ENCODE assay signal across 15 cellular contexts in the genomic region with DNA sequence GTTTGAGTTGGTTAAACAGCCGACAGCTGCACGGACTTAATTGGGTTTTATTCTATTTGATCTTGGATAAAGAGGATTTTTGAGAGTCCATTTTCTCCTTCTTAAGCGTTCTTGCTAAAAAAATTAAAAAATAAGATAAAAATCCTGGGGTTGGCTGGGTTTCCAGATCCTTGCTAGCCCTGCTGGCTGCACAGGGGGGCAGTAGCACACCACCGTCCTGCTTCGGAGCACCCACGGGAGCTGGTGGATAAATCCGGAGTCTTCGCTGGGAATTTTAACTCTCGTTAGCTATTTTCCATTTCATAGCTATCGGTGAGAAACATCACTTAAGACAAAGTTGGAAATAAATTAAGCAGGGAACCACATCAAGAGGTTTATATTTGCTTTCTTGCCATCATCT.
DNase-seq lines count a peak whose midpoint lies in the region; ATAC-seq, FAIRE-seq and TF ChIP-seq lines count a peak whose summit lies in the region.
"Had no signal": no experiment of that assay in that cellular context is flagged by ENCODE, and none has a peak within 500 bp of the region (broad histone marks: within the 10 kb centered on the region; RNA-seq: fewer than 3 reads in every experiment).

No MANE protein-coding gene starts in this region.

- H3K27me3 ChIP-seq in GM23248 (replicated peaks; ENCODE audit: insufficient read depth): no peaks in the 10 kb centered on the region
- H3K27me3 ChIP-seq in astrocyte (ENCODE audit: insufficient read depth, low read length): no peaks in the 10 kb centered on the region
- no peaks in the 10 kb centered on the region for H3K27me3 ChIP-seq in kidney epithelial cell (ENCODE audit: control insufficient read depth, insufficient read depth, low read length)
- H3K27me3 ChIP-seq: ascending aorta, MG63 had no signal

- no peaks in the 10 kb centered on the region for H3K9me2 ChIP-seq in GM23248 (ENCODE audit: insufficient read depth)

- no peaks in the 10 kb centered on the region for H3K27me3 Mint-ChIP-seq in astrocyte (ENCODE audit: low read depth, unreplicated experiment)
- H3K27me3 Mint-ChIP-seq: CD4-positive, CD25-positive, alpha-beta regulatory T cell had no signal

- 8 to 9% methylated on average over 10 of the region's 10 CpGs for WGBS in GM23248 (ENCODE audit: low coverage in 1 of 2, low lambda C conversion rate in 2 of 2, missing lambda C conversion rate in 2 of 2), 2 experiments

- DNase-seq in GM23248 (peak; percentile 39), astrocyte (ENCODE audit: low read depth) (no peak), kidney epithelial cell (ENCODE audit: low read depth) (no peak), Kasumi-1 (lab: John Stamatoyannopoulos, UW) (no peak), hippocampal formation (lab: John Stamatoyannopoulos, UW) (no peak), glomerular visceral epithelial cell (ENCODE audit: extremely low spot score) (no peak)
- DNase-seq: CD4-positive, CD25-positive, alpha-beta regulatory T cell; left cardiac atrium; MG63; stomach had no signal

- no peaks in the 10 kb centered on the region for H3F3A ChIP-seq in GM23248 (ENCODE audit: insufficient read depth)

- H3K36me3 Mint-ChIP-seq in astrocyte (ENCODE audit: low read depth, unreplicated experiment): no peaks in the 10 kb centered on the region
- H3K36me3 Mint-ChIP-seq: CD4-positive, CD25-positive, alpha-beta regulatory T cell had no signal

- H3K4me2 ChIP-seq in GM23248 (ENCODE audit: unreplicated experiment) (no peak overlapping the region), astrocyte (ENCODE audit: low read length) (no peak overlapping the region)
- H3K4me2 ChIP-seq: GM23338 had no signal

- no peak overlapping the region for H3K4me3 ChIP-seq in GM23248
- H3K4me3 ChIP-seq in astrocyte (ENCODE audit: insufficient read depth, low read depth, low read length): no peak overlapping the region
- no peak overlapping the region for H3K4me3 ChIP-seq in kidney epithelial cell (ENCODE audit: low read depth, low read length)
- H3K4me3 ChIP-seq: ascending aorta, GM23338, MG63, stomach had no signal

- H3K36me3 ChIP-seq in GM23248 (ENCODE audit: low read depth) (no peaks in the 10 kb centered on the region), astrocyte (ENCODE audit: insufficient read depth, low read length) (no peaks in the 10 kb centered on the region), kidney epithelial cell (ENCODE audit: control insufficient read depth, insufficient read depth, low read length) (no peaks in the 10 kb centered on the region)
- H3K36me3 ChIP-seq: ascending aorta, MG63, stomach had no signal

- H4K20me1 ChIP-seq in GM23248 (ENCODE audit: insufficient read depth) (no peaks in the 10 kb centered on the region), astrocyte (ENCODE audit: insufficient read depth, low read length) (no peaks in the 10 kb centered on the region)

- TF ChIP-seq CTCF in 22Rv1 (IDR thresholded peaks at IDR 0.05) (peak; percentile 27; the same call in 1 of the 2 replicates), astrocyte (IDR thresholded peaks at IDR 0.05; ENCODE audit: insufficient read depth, low read depth, low read length) (peak; percentile 38), kidney epithelial cell (IDR thresholded peaks at IDR 0.05; ENCODE audit: insufficient read depth, low read length, poor library complexity, severe bottlenecking) (peak; percentile 32)

- no peak overlapping the region for H2AFZ ChIP-seq in GM23248
- H2AFZ ChIP-seq in astrocyte (ENCODE audit: low read depth, low read length): no peak overlapping the region
- H2AFZ ChIP-seq: GM23338 had no signal

- no peak overlapping the region for H3K27ac Mint-ChIP-seq in astrocyte (ENCODE audit: unreplicated experiment)
- H3K27ac Mint-ChIP-seq: CD4-positive, CD25-positive, alpha-beta regulatory T cell; GM23338 had no signal

- H3K9ac ChIP-seq in GM23248 (no peak overlapping the region), astrocyte (ENCODE audit: low read length) (no peak overlapping the region)

- in situ Hi-C loops in GM23248 (cut with MboI): no loop called here

- ATAC-seq in HG02973 (IDR thresholded peaks at IDR 0.05; ENCODE audit: unreplicated experiment): no peak
- ATAC-seq: GM23338, left cardiac atrium had no signal

- H3K9me3 Mint-ChIP-seq in astrocyte (ENCODE audit: unreplicated experiment): peaks cover 26% of the 10 kb centered on the region

- no peaks in the 10 kb centered on the region for H3K4me1 Mint-ChIP-seq in astrocyte (ENCODE audit: low read depth, unreplicated experiment)
- H3K4me1 Mint-ChIP-seq: CD4-positive, CD25-positive, alpha-beta regulatory T cell; GM23338 had no signal

- FAIRE-seq in astrocyte (lab: Jason Lieb, UNC): no peak

- no peaks in the 10 kb centered on the region for H3K79me2 ChIP-seq in GM23248 (ENCODE audit: insufficient read depth)
- no peaks in the 10 kb centered on the region for H3K79me2 ChIP-seq in astrocyte (ENCODE audit: insufficient read depth, low read length)

- no peaks in the 10 kb centered on the region for H3K9me3 ChIP-seq in GM23248 (ENCODE audit: low read depth)
- H3K9me3 ChIP-seq in astrocyte (ENCODE audit: insufficient read depth, low read depth, low read length): no peaks in the 10 kb centered on the region
- H3K9me3 ChIP-seq: MG63, stomach had no signal

- H3K4me1 ChIP-seq in GM23248 (ENCODE audit: insufficient read depth): no peaks in the 10 kb centered on the region
- H3K4me1 ChIP-seq in astrocyte (ENCODE audit: insufficient read depth, low read length): no peaks in the 10 kb centered on the region
- H3K4me1 ChIP-seq: ascending aorta, stomach had no signal

- H3K27ac ChIP-seq in 22Rv1 (no peak overlapping the region), GM23248 (no peak overlapping the region), astrocyte (ENCODE audit: low read depth, low read length) (no peak overlapping the region)
- H3K27ac ChIP-seq: ascending aorta, epithelial cell of prostate, stomach had no signal

- no peak overlapping the region for H3K4me3 Mint-ChIP-seq in astrocyte (ENCODE audit: unreplicated experiment)
- H3K4me3 Mint-ChIP-seq: CD4-positive, CD25-positive, alpha-beta regulatory T cell; GM23338 had no signal
